Comparison of ENCODE assay signal across 21 cellular contexts in the genomic region with DNA sequence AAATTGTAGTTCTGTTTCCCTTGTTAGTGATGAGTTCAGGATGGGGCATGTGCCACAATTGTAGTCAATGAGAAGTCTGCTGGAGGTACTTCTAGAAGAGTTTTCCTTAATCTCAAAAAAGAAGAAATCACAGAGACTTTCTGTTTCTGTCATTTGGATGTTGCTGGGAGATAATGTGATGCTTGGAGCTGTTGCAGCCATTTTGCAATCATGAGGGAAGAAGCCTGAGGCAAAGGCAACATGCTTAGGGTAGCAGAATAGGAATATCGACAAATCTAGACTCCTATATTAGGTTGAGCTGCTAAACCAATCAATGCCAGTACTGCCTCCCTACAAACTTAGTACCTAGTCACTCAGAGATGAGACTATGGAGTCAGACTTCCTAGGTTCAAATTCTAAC. TPM values are rescaled to one million over a fixed set of nuclear protein-coding genes. Genes with fewer than 3 reads are reported as not detected.
DNase-seq lines count a peak whose midpoint lies in the region; ATAC-seq and TF ChIP-seq lines count a peak whose summit lies in the region.
"Had no signal": no experiment of that assay in that cellular context is flagged by ENCODE, and none has a peak within 500 bp of the region (broad histone marks: within the 10 kb centered on the region; RNA-seq: fewer than 3 reads in every experiment).

No MANE protein-coding gene starts in this region.

- H3K4ac ChIP-seq in trophoblast cell (ENCODE audit: low read depth, low read length) = no peak overlapping the region

- DNase-seq in heart right ventricle (no peak), Right ventricle myocardium inferior (ENCODE audit: missing footprints) (no peak), SJSA1 (ENCODE audit: low read depth in 1 of 2, low spot score in 2 of 2) (no peak), foreskin keratinocyte (no peak), trophoblast cell (peak; percentile 34 to 64), GM03348 (ENCODE audit: low spot score) (no peak), NCI-H510A treated with DMSO at 0.1 percent for 48 hours (lab: John Stamatoyannopoulos, UW) (no peak)
- DNase-seq: 8988T; CD4-positive, alpha-beta memory T cell; DMS153; DMS79; GDM1 had no signal

- ATAC-seq in heart right ventricle = no peak
- ATAC-seq in Right ventricle myocardium inferior = no peak
- ATAC-seq in foreskin keratinocyte = no peak
- ATAC-seq in GM21825 (IDR thresholded peaks at IDR 0.05; ENCODE audit: unreplicated experiment) = no peak

- H4K8ac ChIP-seq in trophoblast cell (ENCODE audit: low read depth, low read length) = no peak overlapping the region

- no peak overlapping the region for H2AK5ac ChIP-seq in trophoblast cell (ENCODE audit: low read length)

- H3K9ac ChIP-seq in trophoblast cell (ENCODE audit: low read length) = no peak overlapping the region
- H3K9ac ChIP-seq: BLaER1 had no signal

- no peak overlapping the region for H3K23ac ChIP-seq in trophoblast cell (ENCODE audit: low read length)

- H3K9me3 ChIP-seq in heart right ventricle (peaks cover 0 to 4% (median 0%) of the 10 kb centered on the region in 11 donors), SJSA1 (replicated peaks) (no peaks in the 10 kb centered on the region), trophoblast cell (ENCODE audit: insufficient read depth, low read depth, low read length) (no peaks in the 10 kb centered on the region)
- H3K9me3 ChIP-seq: BLaER1, HAP-1 had no signal

- H3K4me2 ChIP-seq in trophoblast cell (ENCODE audit: low read length) = no peak overlapping the region
- H3K4me2 ChIP-seq: BLaER1 had no signal

- H3K14ac ChIP-seq in trophoblast cell (ENCODE audit: low read length) = no peak overlapping the region

- no peak for TF ChIP-seq CTCF in heart right ventricle (IDR thresholded peaks at IDR 0.05)
- TF ChIP-seq CTCF in foreskin keratinocyte (conservative IDR thresholded peaks at IDR 0.05) = no peak

- H2AFZ ChIP-seq in trophoblast cell (ENCODE audit: insufficient read depth, low read length, poor library complexity) = no peak overlapping the region

- no peak overlapping the region for H2BK12ac ChIP-seq in trophoblast cell (ENCODE audit: low read length)

- H3K27ac ChIP-seq in heart right ventricle = peak overlapping the region in 7 of 10 donors; percentile 14 to 92 (median 79)
- peak overlapping the region; percentile 67 for H3K27ac ChIP-seq in SJSA1
- H3K27ac ChIP-seq in foreskin keratinocyte = peak overlapping the region; percentile 39
- no peak overlapping the region for H3K27ac ChIP-seq in trophoblast cell (ENCODE audit: low read depth, low read length)
- H3K27ac ChIP-seq: BLaER1 had no signal

- H2BK120ac ChIP-seq in trophoblast cell (ENCODE audit: insufficient read depth, low read length, poor library complexity) = no peak overlapping the region

- H4K91ac ChIP-seq in trophoblast cell (ENCODE audit: low read depth, low read length) = no peak overlapping the region

- H2BK5ac ChIP-seq in trophoblast cell (ENCODE audit: low read depth, low read length, poor library complexity) = no peak overlapping the region

- H3K36me3 ChIP-seq in heart right ventricle (no peaks in the 10 kb centered on the region), SJSA1 (no peaks in the 10 kb centered on the region), trophoblast cell (ENCODE audit: control insufficient read depth in 1 of 2, insufficient read depth in 2 of 2, low read length in 2 of 2) (no peaks in the 10 kb centered on the region)
- H3K36me3 ChIP-seq: BLaER1, HAP-1 had no signal

- intact Hi-C loops in heart right ventricle (cut with DNase I) (loop anchor here in 4 of 10 donors (2.0 to 10.0 kb wide), 5 partner anchors 35 to 493 kb away; a partner anchor contains a TSS), Right ventricle myocardium inferior (cut with DNase I) (no loop called here)

- H3K27me3 ChIP-seq in heart right ventricle (no peaks in the 10 kb centered on the region), SJSA1 (replicated peaks) (no peaks in the 10 kb centered on the region), foreskin keratinocyte (peaks cover 9% of the 10 kb centered on the region), trophoblast cell (ENCODE audit: insufficient read depth, low read length) (no peaks in the 10 kb centered on the region)
- H3K27me3 ChIP-seq: BLaER1 had no signal

- 93 to 98% methylated on average over 1 of the region's 1 CpG for WGBS in heart right ventricle, 2 donors
- no CpG with 5 or more reads among the region's 1 CpG for WGBS in trophoblast cell (ENCODE audit: extremely low coverage, insufficient coverage, insufficient read length)

- no peak overlapping the region for H4K12ac ChIP-seq in trophoblast cell (ENCODE audit: low read depth, low read length)

- H3K18ac ChIP-seq in trophoblast cell (ENCODE audit: low read length) = no peak overlapping the region

- H3K4me1 ChIP-seq in heart right ventricle = peaks cover 4 to 61% (median 28%) of the 10 kb centered on the region in 9 donors
- H3K4me1 ChIP-seq in SJSA1 (replicated peaks) = peaks cover 12% of the 10 kb centered on the region
- H3K4me1 ChIP-seq in foreskin keratinocyte = peaks cover 14% of the 10 kb centered on the region
- no peaks in the 10 kb centered on the region for H3K4me1 ChIP-seq in trophoblast cell (ENCODE audit: control insufficient read depth in 1 of 2, insufficient read depth in 2 of 2, low read length in 2 of 2)
- H3K4me1 ChIP-seq: BLaER1 had no signal

- H3K4me3 ChIP-seq in heart right ventricle (no peak overlapping the region), SJSA1 (no peak overlapping the region), trophoblast cell (ENCODE audit: low read depth, low read length) (no peak overlapping the region)
- H3K4me3 ChIP-seq: BLaER1, HAP-1 had no signal

- H3K79me2 ChIP-seq in trophoblast cell (ENCODE audit: control insufficient read depth, insufficient read depth, low read length, poor library complexity) = no peaks in the 10 kb centered on the region

- H3K79me1 ChIP-seq in trophoblast cell (ENCODE audit: low read length) = no peaks in the 10 kb centered on the region

RNA-seq across cellular contexts. Expression of a gene that starts 34.5 kb away (rescaled TPM):
- total RNA-seq in heart right ventricle (10 to 100 TPM; 17.4 to 32.2 (median 24.0) TPM), Right ventricle myocardium inferior (26.8 TPM), foreskin keratinocyte (29.3 and 33.9 TPM in 2 replicates)
- polyA plus RNA-seq in heart right ventricle (10 to 100 TPM; 20.5 to 25.9 TPM), foreskin keratinocyte (18.5 and 19.9 TPM in 2 replicates)
- 54.3 and 56.5 TPM in 2 replicates for total RNA-seq in SJSA1 (2014; rRNA removed; shearing (Covaris generic))
- polyA plus RNA-seq in trophoblast cell (2013) = 5.4 and 5.8 TPM in 2 replicates

RNA-seq across cellular contexts. Expression of a gene that starts 57.3 kb away (rescaled TPM):
- total RNA-seq in heart right ventricle (not detected), Right ventricle myocardium inferior (not detected), foreskin keratinocyte (not detected in 2 replicates)
- polyA plus RNA-seq in heart right ventricle (not detected), foreskin keratinocyte (not detected in 2 replicates)
- not detected in 2 replicates for total RNA-seq in SJSA1 (2014; rRNA removed; shearing (Covaris generic))
- 0.08 and 0.10 TPM in 2 replicates for polyA plus RNA-seq in trophoblast cell (2013)
- total RNA-seq: A673; CD4-positive, alpha-beta memory T cell; Daoy; H4; IMR-90 had no signal
- polyA plus RNA-seq: AG04450; CD14-positive monocyte; CD4-positive, alpha-beta memory T cell; IMR-90 had no signal

Comparison
In these comparisons a context has a peak if more than half of its experiments do, and no peak if none do; other contexts are left out.
1. DNase-seq: peak in trophoblast cell (2 of 2); none in heart right ventricle (0 of 2), Right ventricle myocardium inferior (single experiment), SJSA1 (0 of 2), foreskin keratinocyte (0 of 2), GM03348 (single experiment) and NCI-H510A treated with DMSO at 0.1 percent for 48 hours (single experiment).